12 cellular contexts compared by ENCODE assay signal in the genomic region with DNA sequence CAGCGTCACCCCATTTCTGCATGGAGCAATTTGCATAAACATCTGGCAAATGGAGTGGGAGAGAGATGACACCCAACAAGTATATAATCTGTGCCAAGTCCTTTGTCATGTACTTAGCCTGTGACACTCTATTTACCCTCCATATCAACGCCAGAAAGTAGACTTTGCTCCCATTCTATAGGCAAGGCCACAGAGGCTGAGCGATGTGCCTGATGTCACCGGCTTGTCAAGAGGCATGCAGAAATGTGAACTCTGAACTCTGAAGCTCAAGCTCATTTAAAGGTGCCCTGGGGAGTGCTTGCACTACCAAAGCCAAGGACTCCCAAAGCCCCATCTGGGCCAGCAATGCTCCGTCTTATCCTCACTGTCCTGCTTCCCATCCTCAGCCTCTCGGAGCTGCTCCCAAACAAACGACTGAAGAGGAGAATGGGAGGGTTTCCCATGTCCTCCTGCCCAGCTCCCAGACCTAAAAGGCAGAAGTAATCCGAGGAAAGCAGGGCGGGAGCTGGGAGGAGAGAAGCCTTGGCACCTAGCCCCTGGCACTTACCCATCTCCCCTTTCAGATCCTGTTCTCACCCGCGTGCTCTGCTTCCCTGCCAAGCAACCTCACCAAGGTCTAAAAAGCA. TPM values are rescaled to one million over a fixed set of nuclear protein-coding genes. Genes with fewer than 3 reads are reported as not detected.
DNase-seq lines count a peak whose midpoint lies in the region; ATAC-seq lines count a peak whose summit lies in the region.
"Had no signal": no experiment of that assay in that cellular context is flagged by ENCODE, and none has a peak within 500 bp of the region (broad histone marks: within the 10 kb centered on the region; RNA-seq: fewer than 3 reads in every experiment).

No MANE protein-coding gene starts in this region.

- POLR2A ChIA-PET in activated CD4-positive, alpha-beta T cell treated with anti-CD3 and anti-CD28 coated beads, Interleukin-2, amount 10 ng/mL, durations not matched to agents 7 days and 5 days (lab: Charles Lee) = no interaction called here

- H3K9me3 Mint-ChIP-seq in activated CD4-positive, alpha-beta T cell treated with anti-CD3 and anti-CD28 coated beads, Interleukin-2, amount 10 ng/mL, durations not matched to agents 7 days and 5 days = no peaks in the 10 kb centered on the region
- H3K9me3 Mint-ChIP-seq in activated T-cell treated with anti-CD3 and anti-CD28 coated beads, Interleukin-2, amount 50 U/mL, for 72 hours = no peaks in the 10 kb centered on the region
- H3K9me3 Mint-ChIP-seq: dendritic cell treated with granulocyte-macrophage colony-stimulating factor and Interleukin-4, amounts not matched to agents 40 ng/mL and 50 ng/mL, for 4 days had no signal

- no peak for ATAC-seq in activated T-cell treated with anti-CD3 and anti-CD28 coated beads, Interleukin-2, amount 50 U/mL, for 72 hours (replicated peaks in 1 of 2)
- ATAC-seq in HG03571 (IDR thresholded peaks at IDR 0.05; ENCODE audit: unreplicated experiment) = no peak

- no peak overlapping the region for H3K27ac Mint-ChIP-seq in activated CD4-positive, alpha-beta T cell treated with anti-CD3 and anti-CD28 coated beads, Interleukin-2, amount 10 ng/mL, durations not matched to agents 7 days and 5 days
- no peak overlapping the region for H3K27ac Mint-ChIP-seq in activated T-cell treated with anti-CD3 and anti-CD28 coated beads, Interleukin-2, amount 50 U/mL, for 72 hours
- H3K27ac Mint-ChIP-seq: dendritic cell treated with granulocyte-macrophage colony-stimulating factor and Interleukin-4, amounts not matched to agents 40 ng/mL and 50 ng/mL, for 4 days had no signal

- H3K4me1 Mint-ChIP-seq in activated CD4-positive, alpha-beta T cell treated with anti-CD3 and anti-CD28 coated beads, Interleukin-2, amount 10 ng/mL, durations not matched to agents 7 days and 5 days = peaks cover 12% of the 10 kb centered on the region
- H3K4me1 Mint-ChIP-seq in activated T-cell treated with anti-CD3 and anti-CD28 coated beads, Interleukin-2, amount 50 U/mL, for 72 hours (ENCODE audit: low read depth) = peaks cover 12% of the 10 kb centered on the region

- no peak overlapping the region for H3K4me3 Mint-ChIP-seq in activated CD4-positive, alpha-beta T cell treated with anti-CD3 and anti-CD28 coated beads, Interleukin-2, amount 10 ng/mL, durations not matched to agents 7 days and 5 days
- no peak overlapping the region for H3K4me3 Mint-ChIP-seq in activated T-cell treated with anti-CD3 and anti-CD28 coated beads, Interleukin-2, amount 50 U/mL, for 72 hours
- H3K4me3 Mint-ChIP-seq: dendritic cell treated with granulocyte-macrophage colony-stimulating factor and Interleukin-4, amounts not matched to agents 40 ng/mL and 50 ng/mL, for 4 days had no signal

- DNase-seq in C1 segment of cervical spinal cord (lab: John Stamatoyannopoulos, UW) (peak in 9 of 14 donors; percentile 16 to 84 (median 57)), NCI-H2171 treated with DMSO at 0.1 percent for 48 hours (lab: John Stamatoyannopoulos, UW) (peak; percentile 77), fibroblast of peridontal ligament (ENCODE audit: extremely low read depth) (peak; percentile 52), nucleus accumbens (lab: John Stamatoyannopoulos, UW) (peak in 32 of 56 donors; percentile 4 to 74 (median 30))
- no peak for DNase-seq in activated CD4-positive, alpha-beta T cell treated with anti-CD3 and anti-CD28 coated beads, Interleukin-2, amount 10 ng/mL, durations not matched to agents 7 days and 5 days
- no peak for DNase-seq in activated T-cell treated with anti-CD3 and anti-CD28 coated beads, Interleukin-2, amount 50 U/mL, for 72 hours
- DNase-seq in effector CD4-positive, alpha-beta T cell = no peak
- DNase-seq: activated CD8-positive, alpha-beta memory T cell treated with anti-CD3 and anti-CD28 coated beads, Interleukin-2, amount 50 U/mL, for 48 hours; mesenchymal stem cell; SHP77 treated with DMSO at 0.1 percent for 48 hours had no signal

- no peaks in the 10 kb centered on the region for H3K36me3 Mint-ChIP-seq in activated CD4-positive, alpha-beta T cell treated with anti-CD3 and anti-CD28 coated beads, Interleukin-2, amount 10 ng/mL, durations not matched to agents 7 days and 5 days (ENCODE audit: low read depth)
- no peaks in the 10 kb centered on the region for H3K36me3 Mint-ChIP-seq in activated T-cell treated with anti-CD3 and anti-CD28 coated beads, Interleukin-2, amount 50 U/mL, for 72 hours (ENCODE audit: insufficient read depth in 2 of 2)

- peaks cover 9% of the 10 kb centered on the region for H3K27me3 Mint-ChIP-seq in activated CD4-positive, alpha-beta T cell treated with anti-CD3 and anti-CD28 coated beads, Interleukin-2, amount 10 ng/mL, durations not matched to agents 7 days and 5 days
- peaks cover 8% of the 10 kb centered on the region for H3K27me3 Mint-ChIP-seq in activated T-cell treated with anti-CD3 and anti-CD28 coated beads, Interleukin-2, amount 50 U/mL, for 72 hours (ENCODE audit: low read depth)

- CTCF ChIA-PET in activated CD4-positive, alpha-beta T cell treated with anti-CD3 and anti-CD28 coated beads, Interleukin-2, amount 10 ng/mL, durations not matched to agents 7 days and 5 days (lab: Charles Lee) = interaction anchor here (1.1 to 2.0 kb wide), 5 partner anchors 18 to 71 kb away, joined by 3 to 7 read pairs (median 4); no protein-coding TSS in a partner anchor

RNA-seq across cellular contexts. Expression of gene CPNE5, which starts 9.2 kb away (rescaled TPM):
- under 1 TPM; 0.47 to 1.00 TPM for total RNA-seq in activated CD4-positive, alpha-beta T cell treated with anti-CD3 and anti-CD28 coated beads, Interleukin-2, amount 10 ng/mL, durations not matched to agents 7 days and 5 days
- 1 to 10 TPM in 1 of 2 donors, under 1 TPM in 1; 0.48 to 2.6 TPM for total RNA-seq in activated T-cell treated with anti-CD3 and anti-CD28 coated beads, Interleukin-2, amount 50 U/mL, for 72 hours

RNA-seq across cellular contexts. Expression of gene PPIL1, which starts 44.6 kb away (rescaled TPM):
- total RNA-seq in activated CD4-positive, alpha-beta T cell treated with anti-CD3 and anti-CD28 coated beads, Interleukin-2, amount 10 ng/mL, durations not matched to agents 7 days and 5 days = 10 to 100 TPM; 27.0 to 29.3 TPM
- 10 to 100 TPM; 32.6 to 43.0 TPM for total RNA-seq in activated T-cell treated with anti-CD3 and anti-CD28 coated beads, Interleukin-2, amount 50 U/mL, for 72 hours

RNA-seq across cellular contexts. Expression of gene C6orf89, which starts 55.7 kb away (rescaled TPM):
- 10 to 100 TPM; 47.5 to 58.1 TPM for total RNA-seq in activated CD4-positive, alpha-beta T cell treated with anti-CD3 and anti-CD28 coated beads, Interleukin-2, amount 10 ng/mL, durations not matched to agents 7 days and 5 days
- total RNA-seq in activated T-cell treated with anti-CD3 and anti-CD28 coated beads, Interleukin-2, amount 50 U/mL, for 72 hours = 10 to 100 TPM; 53.1 to 54.6 TPM

Comparison
In these comparisons a context has a peak if more than half of its experiments do, and no peak if none do; other contexts are left out.
1. DNase-seq: peak in C1 segment of cervical spinal cord (9 of 14), NCI-H2171 treated with DMSO at 0.1 percent for 48 hours (single experiment), fibroblast of peridontal ligament (single experiment) and nucleus accumbens (32 of 56); none in activated CD4-positive, alpha-beta T cell treated with anti-CD3 and anti-CD28 coated beads, Interleukin-2, amount 10 ng/mL, durations not matched to agents 7 days and 5 days (single experiment), activated T-cell treated with anti-CD3 and anti-CD28 coated beads, Interleukin-2, amount 50 U/mL, for 72 hours (0 of 2) and effector CD4-positive, alpha-beta T cell (single experiment).